Comparison of ENCODE assay signal across 18 cellular contexts in genomic region chr14:89473569-89473968, GRCh38. TPM values are rescaled to one million over a fixed set of nuclear protein-coding genes. Genes with fewer than 3 reads are reported as not detected.
DNase-seq lines count a peak whose midpoint lies in the region; ATAC-seq, FAIRE-seq and TF ChIP-seq lines count a peak whose summit lies in the region.
"Had no signal": no experiment of that assay in that cellular context is flagged by ENCODE, and none has a peak within 500 bp of the region (broad histone marks: within the 10 kb centered on the region; RNA-seq: fewer than 3 reads in every experiment).

No MANE protein-coding gene starts in this region.

- H3K4me1 ChIP-seq in small intestine (ENCODE audit: control insufficient read depth in 2 of 2, insufficient read depth in 1 of 2, low read depth in 1 of 2, low read length in 1 of 2), result peaks cover 0 to 8% of the 10 kb centered on the region in 2 donors
- H3K4me1 ChIP-seq: A549 had no signal

- no peak for ATAC-seq in activated naive CD8-positive, alpha-beta T cell treated with anti-CD3 and anti-CD28 coated beads, Interleukin-2, amount 50 U/mL, for 24 hours
- ATAC-seq in HG02759 (IDR thresholded peaks at IDR 0.05; ENCODE audit: unreplicated experiment), result no peak
- ATAC-seq: A549, GM23338 had no signal

- H3K27ac Mint-ChIP-seq in activated naive CD8-positive, alpha-beta T cell treated with anti-CD3 and anti-CD28 coated beads for 36 hours, result peak overlapping the region; percentile 65
- no peak overlapping the region for H3K27ac Mint-ChIP-seq in activated naive CD8-positive, alpha-beta T cell treated with anti-CD3 and anti-CD28 coated beads, Interleukin-2, amount 50 U/mL, for 24 hours
- H3K27ac Mint-ChIP-seq in HFFc6, result peak overlapping the region; percentile 4; the same call in 1 of the 2 replicates
- H3K27ac Mint-ChIP-seq: CD4-positive, alpha-beta T cell; GM23338; IgD-negative memory B cell had no signal

- no peaks in the 10 kb centered on the region for H3K27me3 Mint-ChIP-seq in activated naive CD8-positive, alpha-beta T cell treated with anti-CD3 and anti-CD28 coated beads for 36 hours
- H3K27me3 Mint-ChIP-seq in activated naive CD8-positive, alpha-beta T cell treated with anti-CD3 and anti-CD28 coated beads, Interleukin-2, amount 50 U/mL, for 24 hours, result no peaks in the 10 kb centered on the region
- no peaks in the 10 kb centered on the region for H3K27me3 Mint-ChIP-seq in HFFc6 (ENCODE audit: insufficient read depth)
- H3K27me3 Mint-ChIP-seq: CD4-positive, alpha-beta T cell; IgD-negative memory B cell had no signal

- H3K27me3 ChIP-seq in small intestine (ENCODE audit: control insufficient read depth in 2 of 2, insufficient read depth in 2 of 2, low read length in 2 of 2), result no peaks in the 10 kb centered on the region

- H3K4me3 ChIP-seq in small intestine (ENCODE audit: low read depth in 1 of 2, low read length in 2 of 2), result no peak overlapping the region
- H3K4me3 ChIP-seq: A549, GM23338 had no signal

- H3K36me3 ChIP-seq in small intestine (ENCODE audit: control insufficient read depth in 2 of 2, insufficient read depth in 2 of 2, low read length in 2 of 2), result no peaks in the 10 kb centered on the region

- peaks cover 34% of the 10 kb centered on the region for H3K36me3 Mint-ChIP-seq in activated naive CD8-positive, alpha-beta T cell treated with anti-CD3 and anti-CD28 coated beads for 36 hours
- peaks cover 13% of the 10 kb centered on the region for H3K36me3 Mint-ChIP-seq in activated naive CD8-positive, alpha-beta T cell treated with anti-CD3 and anti-CD28 coated beads, Interleukin-2, amount 50 U/mL, for 24 hours (ENCODE audit: low read depth)
- no peaks in the 10 kb centered on the region; the same call in 1 of the 2 replicates for H3K36me3 Mint-ChIP-seq in HFFc6 (ENCODE audit: low read depth)

- H3K27ac ChIP-seq in small intestine (ENCODE audit: low read depth in 1 of 2, low read length in 1 of 2), result no peak overlapping the region
- H3K27ac ChIP-seq: 22Rv1, A549, C4-2B had no signal

- H3K9me3 Mint-ChIP-seq in activated naive CD8-positive, alpha-beta T cell treated with anti-CD3 and anti-CD28 coated beads for 36 hours, result peaks cover 2% of the 10 kb centered on the region
- H3K9me3 Mint-ChIP-seq in activated naive CD8-positive, alpha-beta T cell treated with anti-CD3 and anti-CD28 coated beads, Interleukin-2, amount 50 U/mL, for 24 hours, result no peaks in the 10 kb centered on the region
- no peaks in the 10 kb centered on the region for H3K9me3 Mint-ChIP-seq in HFFc6
- H3K9me3 Mint-ChIP-seq: CD4-positive, alpha-beta T cell; GM23338; IgD-negative memory B cell had no signal

- no peaks in the 10 kb centered on the region for H3K9me3 ChIP-seq in small intestine (ENCODE audit: control insufficient read depth, low read depth)
- H3K9me3 ChIP-seq: A549 had no signal

- peak; percentile 79 for FAIRE-seq in endometrium (lab: Jason Lieb, UNC)
- FAIRE-seq in small intestine (lab: Jason Lieb, UNC), result no peak
- FAIRE-seq: A549, H54 had no signal

- H3K4me3 Mint-ChIP-seq in activated naive CD8-positive, alpha-beta T cell treated with anti-CD3 and anti-CD28 coated beads for 36 hours, result no peak overlapping the region
- no peak overlapping the region for H3K4me3 Mint-ChIP-seq in activated naive CD8-positive, alpha-beta T cell treated with anti-CD3 and anti-CD28 coated beads, Interleukin-2, amount 50 U/mL, for 24 hours
- no peak overlapping the region for H3K4me3 Mint-ChIP-seq in HFFc6
- H3K4me3 Mint-ChIP-seq: CD4-positive, alpha-beta T cell; GM23338 had no signal

- WGBS in small intestine, 3 donors, result 83 to 95% (median 93%) methylated on average over 2 of the region's 2 CpGs

- DNase-seq in activated naive CD8-positive, alpha-beta T cell treated with anti-CD3 and anti-CD28 coated beads for 36 hours, result no peak
- no peak for DNase-seq in activated naive CD8-positive, alpha-beta T cell treated with anti-CD3 and anti-CD28 coated beads, Interleukin-2, amount 50 U/mL, for 24 hours
- DNase-seq in HFFc6 (no peak), small intestine (no peak), HuH-7 (ENCODE audit: low spot score) (no peak)
- DNase-seq: AML-193; Calu3; CD4-positive, alpha-beta T cell; DMS79 treated with DMSO at 0.1 percent for 48 hours; GF-D8 had no signal

- peaks cover 34% of the 10 kb centered on the region for H3K4me1 Mint-ChIP-seq in activated naive CD8-positive, alpha-beta T cell treated with anti-CD3 and anti-CD28 coated beads for 36 hours
- H3K4me1 Mint-ChIP-seq in activated naive CD8-positive, alpha-beta T cell treated with anti-CD3 and anti-CD28 coated beads, Interleukin-2, amount 50 U/mL, for 24 hours, result peaks cover 38% of the 10 kb centered on the region
- peaks cover 12% of the 10 kb centered on the region for H3K4me1 Mint-ChIP-seq in HFFc6 (ENCODE audit: low read depth)

- no peak for TF ChIP-seq CTCF in HFFc6 (IDR thresholded peaks at IDR 0.05)

RNA-seq across cellular contexts. Expression of gene FOXN3, which starts 56.5 kb away (rescaled TPM):
- total RNA-seq in activated naive CD8-positive, alpha-beta T cell treated with anti-CD3 and anti-CD28 coated beads for 36 hours, result 10 to 100 TPM; 80.1 to 82.4 TPM
- 10 to 100 TPM; 31.9 to 43.4 (median 37.9) TPM for total RNA-seq in HFFc6 (2021; fragmentation: NEBNext Ultra II Directional; extraction: Animal tissue kit (Norgen Biotek cat#: 25700))
- 10 to 100 TPM; 22.0 to 47.3 (median 47.2) TPM for polyA plus RNA-seq in small intestine
